ENCODE assay signal across 1 cellular context in genomic region chr10:28578454-28578853, GRCh38.
TF ChIP-seq lines count a peak whose summit lies in the region.

No MANE protein-coding gene starts in this region.

TF ChIP-seq in HepG2, 621 proteins besides CTCF, POLR2A, EP300 and RAD21:
- no peak for TF ChIP-seq ZSCAN5A (CRISPR knock-in tag; IDR thresholded peaks at IDR 0.05; ENCODE audit: borderline replicate concordance)
- no peak for TF ChIP-seq NFYB (CRISPR knock-in tag; IDR thresholded peaks at IDR 0.05)
- TF ChIP-seq ZNF616 (CRISPR knock-in tag; IDR thresholded peaks at IDR 0.05; ENCODE audit: low read depth), result no peak
- TF ChIP-seq MAFF (IDR thresholded peaks at IDR 0.05; ENCODE audit: low read depth, low read length), result peak; percentile 54; the same call in 1 of the 2 replicates
- peak; percentile 42 to 74; a peak in 3 of 4 replicates for TF ChIP-seq MAFK (conservative IDR thresholded peaks at IDR 0.05 in 1 of 2, IDR thresholded peaks at IDR 0.05 in 1 of 2; ENCODE audit: low read length in 2 of 2)
- TF ChIP-seq ZBTB26 (CRISPR knock-in tag; IDR thresholded peaks at IDR 0.05; ENCODE audit: borderline replicate concordance), result no peak
- no peak for TF ChIP-seq NCOR1 (IDR thresholded peaks at IDR 0.05; ENCODE audit: borderline replicate concordance, low read length)
- no peak for TF ChIP-seq FOXA1 (IDR thresholded peaks at IDR 0.05)
- no peak for TF ChIP-seq FOXA1 (CRISPR knock-in tag; IDR thresholded peaks at IDR 0.05)
- TF ChIP-seq MNT (IDR thresholded peaks at IDR 0.05), result no peak
- TF ChIP-seq ZNF883 (CRISPR knock-in tag; IDR thresholded peaks at IDR 0.05; ENCODE audit: not compliant biosample characterization), result no peak
- TF ChIP-seq ZNF569 (CRISPR knock-in tag; IDR thresholded peaks at IDR 0.05; ENCODE audit: borderline replicate concordance), result no peak
- no peak for TF ChIP-seq POGZ (CRISPR knock-in tag; IDR thresholded peaks at IDR 0.05)
- no peak for TF ChIP-seq ZNF343 (CRISPR knock-in tag; IDR thresholded peaks at IDR 0.05)
- no peak for TF ChIP-seq HOMEZ (CRISPR knock-in tag; IDR thresholded peaks at IDR 0.05; ENCODE audit: low read depth)
